Comparison of ENCODE assay signal across 8 cellular contexts in genomic region chr15:38069506-38069905, GRCh38.
DNase-seq lines count a peak whose midpoint lies in the region; ATAC-seq and TF ChIP-seq lines count a peak whose summit lies in the region.

No MANE protein-coding gene starts in this region.

- TF ChIP-seq POLR2A in adrenal gland (IDR thresholded peaks at IDR 0.05), result no peak

- ATAC-seq in HG02938 (IDR thresholded peaks at IDR 0.05; ENCODE audit: unreplicated experiment), result peak; percentile 35

- H3K9me3 ChIP-seq in adrenal gland (replicated peaks in 1 of 3), result no peaks in the 10 kb centered on the region
- no peaks in the 10 kb centered on the region for H3K9me3 ChIP-seq in subcutaneous abdominal adipose tissue (ENCODE audit: control insufficient read depth in 5 of 5, low read length in 5 of 5)

- H3K4me1 ChIP-seq in adrenal gland (replicated peaks in 1 of 2), result peaks cover 14 to 50% of the 10 kb centered on the region in 2 donors
- H3K4me1 ChIP-seq in subcutaneous abdominal adipose tissue (ENCODE audit: control insufficient read depth in 5 of 5, insufficient read depth in 5 of 5, low read length in 5 of 5), result peaks cover 8 to 46% (median 44%) of the 10 kb centered on the region in 5 donors

- H3K4me3 ChIP-seq in adrenal gland (peak overlapping the region in 1 of 4 donors; percentile 30), subcutaneous abdominal adipose tissue (ENCODE audit: low read depth in 1 of 5, low read length in 5 of 5) (peak overlapping the region; percentile 41 to 53 (median 47))

- H3K27me3 ChIP-seq in adrenal gland (no peaks in the 10 kb centered on the region), subcutaneous abdominal adipose tissue (ENCODE audit: control insufficient read depth in 5 of 5, insufficient read depth in 4 of 5, low read length in 5 of 5) (no peaks in the 10 kb centered on the region)

- H3K36me3 ChIP-seq in adrenal gland (replicated peaks in 1 of 2) (no peaks in the 10 kb centered on the region), subcutaneous abdominal adipose tissue (ENCODE audit: control insufficient read depth in 5 of 5, insufficient read depth in 5 of 5, low read length in 5 of 5) (no peaks in the 10 kb centered on the region)

- H3K27ac ChIP-seq in adrenal gland, result peak overlapping the region in 3 of 5 donors; percentile 50 to 64 (median 57)
- H3K27ac ChIP-seq in subcutaneous abdominal adipose tissue (ENCODE audit: low read depth, low read length), result peak overlapping the region; percentile 69

- DNase-seq in AG08396 (ENCODE audit: low spot score) (peak; percentile 79), adrenal gland (peak in 3 of 7 donors; percentile 26 to 56 (median 29)), iris pigment epithelial cell (ENCODE audit: low read depth) (peak; percentile 92), DMS153 (lab: John Stamatoyannopoulos, UW) (no peak), MV-4-11 (lab: John Stamatoyannopoulos, UW) (no peak)
- no peak for DNase-seq in stimulated activated naive CD4-positive, alpha-beta T cell (lab: John Stamatoyannopoulos, UW)

- TF ChIP-seq CTCF in adrenal gland (IDR thresholded peaks at IDR 0.05), result no peak

- intact Hi-C loops in adrenal gland (cut with DNase I), result no loop called here

- H3K9ac ChIP-seq in subcutaneous abdominal adipose tissue (ENCODE audit: low read length in 5 of 5), result peak overlapping the region; percentile 2 to 69 (median 60)

- 58 to 74% (median 71%) methylated on average over 1 of the region's 1 CpG for WGBS in adrenal gland, 4 donors

Comparison
In these comparisons a context has a peak if more than half of its experiments do, and no peak if none do; other contexts are left out.
1. DNase-seq: peak in AG08396 (single experiment) and iris pigment epithelial cell (single experiment); none in DMS153 (single experiment), MV-4-11 (single experiment) and stimulated activated naive CD4-positive, alpha-beta T cell (0 of 6).